In genomic region chr6:109381007-109381746, GRCh38 we compare ENCODE assay signal across 7 cellular contexts. TPM values are rescaled to one million over a fixed set of nuclear protein-coding genes. Genes with fewer than 3 reads are reported as not detected.
DNase-seq lines count a peak whose midpoint lies in the region; ATAC-seq and TF ChIP-seq lines count a peak whose summit lies in the region.

No MANE protein-coding gene starts in this region.

- H3K27me3 Mint-ChIP-seq in activated T-helper 17 cell treated with anti-CD3 and anti-CD28 coated beads, Interleukin-2, amount 50 U/mL, for 72 hours, result no peaks in the 10 kb centered on the region
- no peaks in the 10 kb centered on the region for H3K27me3 Mint-ChIP-seq in stimulated activated memory B cell treated with anti-CD40 and anti-IgM and Interleukin-4, amounts not matched to agents 10 μg/mL and 1 μg/mL and 100 μg/mL, for 72 hours

- peak overlapping the region; percentile 96 for H3K4me3 ChIP-seq in GM12864 (ENCODE audit: low read depth, low read length)
- peak overlapping the region; percentile 67 for H3K4me3 ChIP-seq in Jurkat, Clone E6-1 (ENCODE audit: low read length)
- H3K4me3 ChIP-seq in iPS-11a (ENCODE audit: low read depth, low read length), result peak overlapping the region; percentile 97

- TF ChIP-seq CTCF in GM12864 (IDR thresholded peaks at IDR 0.05; ENCODE audit: low read depth, low read length, missing control alignments), result no peak

- peak; percentile 13 for ATAC-seq in activated T-helper 17 cell treated with anti-CD3 and anti-CD28 coated beads, Interleukin-2, amount 50 U/mL, for 72 hours (replicated peaks)
- no peak for ATAC-seq in stimulated activated memory B cell treated with anti-CD40 and anti-IgM and Interleukin-4, amounts not matched to agents 10 μg/mL and 1 μg/mL and 100 μg/mL, for 72 hours
- ATAC-seq in GM21381 (IDR thresholded peaks at IDR 0.05; ENCODE audit: unreplicated experiment), result no peak
- ATAC-seq in HG02798 (IDR thresholded peaks at IDR 0.05; ENCODE audit: poor library complexity, unreplicated experiment), result no peak

- no peak for DNase-seq in GM12864 (ENCODE audit: low read depth)
- DNase-seq in Jurkat, Clone E6-1 (ENCODE audit: low read depth, low spot score), result peak; percentile 43

- H3K4me3 Mint-ChIP-seq in activated T-helper 17 cell treated with anti-CD3 and anti-CD28 coated beads, Interleukin-2, amount 50 U/mL, for 72 hours, result peak overlapping the region; percentile 94
- peak overlapping the region; percentile 98 for H3K4me3 Mint-ChIP-seq in stimulated activated memory B cell treated with anti-CD40 and anti-IgM and Interleukin-4, amounts not matched to agents 10 μg/mL and 1 μg/mL and 100 μg/mL, for 72 hours

- peaks cover 66% of the 10 kb centered on the region for H3K36me3 Mint-ChIP-seq in activated T-helper 17 cell treated with anti-CD3 and anti-CD28 coated beads, Interleukin-2, amount 50 U/mL, for 72 hours (ENCODE audit: low read depth)
- peaks cover 35% of the 10 kb centered on the region for H3K36me3 Mint-ChIP-seq in stimulated activated memory B cell treated with anti-CD40 and anti-IgM and Interleukin-4, amounts not matched to agents 10 μg/mL and 1 μg/mL and 100 μg/mL, for 72 hours

- H3K27ac Mint-ChIP-seq in activated T-helper 17 cell treated with anti-CD3 and anti-CD28 coated beads, Interleukin-2, amount 50 U/mL, for 72 hours, result peak overlapping the region; percentile 97
- H3K27ac Mint-ChIP-seq in stimulated activated memory B cell treated with anti-CD40 and anti-IgM and Interleukin-4, amounts not matched to agents 10 μg/mL and 1 μg/mL and 100 μg/mL, for 72 hours, result peak overlapping the region; percentile 100

- H3K4me1 Mint-ChIP-seq in activated T-helper 17 cell treated with anti-CD3 and anti-CD28 coated beads, Interleukin-2, amount 50 U/mL, for 72 hours, result peaks cover 31% of the 10 kb centered on the region
- peaks cover 40% of the 10 kb centered on the region for H3K4me1 Mint-ChIP-seq in stimulated activated memory B cell treated with anti-CD40 and anti-IgM and Interleukin-4, amounts not matched to agents 10 μg/mL and 1 μg/mL and 100 μg/mL, for 72 hours

- no peaks in the 10 kb centered on the region for H3K9me3 Mint-ChIP-seq in activated T-helper 17 cell treated with anti-CD3 and anti-CD28 coated beads, Interleukin-2, amount 50 U/mL, for 72 hours
- H3K9me3 Mint-ChIP-seq in stimulated activated memory B cell treated with anti-CD40 and anti-IgM and Interleukin-4, amounts not matched to agents 10 μg/mL and 1 μg/mL and 100 μg/mL, for 72 hours, result no peaks in the 10 kb centered on the region

RNA-seq across cellular contexts. Expression of gene CD164, which starts 1.1 kb away (rescaled TPM):
- 109 TPM for polyA plus RNA-seq in Jurkat, Clone E6-1 (2012; ENCODE audit: insufficient read depth, insufficient read length)
- 100 to 1,000 TPM; 178 to 205 TPM for total RNA-seq in activated T-helper 17 cell treated with anti-CD3 and anti-CD28 coated beads, Interleukin-2, amount 50 U/mL, for 72 hours

RNA-seq across cellular contexts. Expression of gene PPIL6, which starts 59.3 kb away (rescaled TPM):
- 2.8 TPM for polyA plus RNA-seq in Jurkat, Clone E6-1 (2012; ENCODE audit: insufficient read depth, insufficient read length)
- under 1 TPM in 1 of 2 donors, not detected in 1; 0.39 TPM for total RNA-seq in activated T-helper 17 cell treated with anti-CD3 and anti-CD28 coated beads, Interleukin-2, amount 50 U/mL, for 72 hours

RNA-seq across cellular contexts. Expression of gene SMPD2, which starts 59.3 kb away (rescaled TPM):
- polyA plus RNA-seq in Jurkat, Clone E6-1 (2012; ENCODE audit: insufficient read depth, insufficient read length), result 21.8 TPM
- 1 to 10 TPM; 8.0 to 9.7 TPM for total RNA-seq in activated T-helper 17 cell treated with anti-CD3 and anti-CD28 coated beads, Interleukin-2, amount 50 U/mL, for 72 hours
